8 cellular contexts compared by ENCODE assay signal in genomic region chr17:17613708-17614114, GRCh38. TPM values are rescaled to one million over a fixed set of nuclear protein-coding genes. Genes with fewer than 3 reads are reported as not detected.
DNase-seq lines count a peak whose midpoint lies in the region; ATAC-seq and TF ChIP-seq lines count a peak whose summit lies in the region.

No MANE protein-coding gene starts in this region.

- dilution Hi-C loops in mammary epithelial cell (cut with HindIII; ENCODE audit: low sequenced_read_pairs): no loop called here

- H3K36me3 ChIP-seq in ACC112 (ENCODE audit: insufficient read depth, low read length): no peaks in the 10 kb centered on the region
- no peaks in the 10 kb centered on the region for H3K36me3 ChIP-seq in mammary epithelial cell (ENCODE audit: insufficient read depth, low read length)

- H3K4me2 ChIP-seq in mammary epithelial cell (ENCODE audit: insufficient read depth, low read depth, low read length): no peak overlapping the region

- no peaks in the 10 kb centered on the region for H3K27me3 ChIP-seq in ACC112 (ENCODE audit: insufficient read depth, low read length)
- no peaks in the 10 kb centered on the region for H3K27me3 ChIP-seq in mammary epithelial cell (ENCODE audit: insufficient read depth, low read length)

- in situ Hi-C loops in mammary epithelial cell (cut with MboI; ENCODE audit: low sequenced_read_pairs in 2 of 2): no loop called here

- no peak overlapping the region for H3K4me3 Mint-ChIP-seq in T-helper 17 cell

- H3K79me2 ChIP-seq in ACC112 (ENCODE audit: control insufficient read depth, insufficient read depth, low read length, unreplicated experiment) (no peaks in the 10 kb centered on the region), mammary epithelial cell (ENCODE audit: insufficient read depth, low read length) (no peaks in the 10 kb centered on the region)

- no peaks in the 10 kb centered on the region for H3K4me1 ChIP-seq in ACC112 (ENCODE audit: control insufficient read depth, insufficient read depth, low read length, unreplicated experiment)
- no peaks in the 10 kb centered on the region for H3K4me1 ChIP-seq in mammary epithelial cell (ENCODE audit: insufficient read depth, low read length)

- no peaks in the 10 kb centered on the region for H4K20me1 ChIP-seq in mammary epithelial cell (ENCODE audit: insufficient read depth, low read length)

- H3K27ac Mint-ChIP-seq in T-helper 17 cell: no peak overlapping the region

- peak; percentile 80 for DNase-seq in NB4 (ENCODE audit: low read depth)
- DNase-seq in T-helper 17 cell: peak in 1 of 3 donors; percentile 20
- peak; percentile 62 for DNase-seq in mammary epithelial cell
- DNase-seq in islet precursor cell: peak; percentile 91
- peak; percentile 21 for DNase-seq in stimulated activated CD4-positive, alpha-beta T cell treated with anti-CD3 and anti-CD28 coated beads, Interleukin-2, amount 100 ng/mL, for 4 hours (ENCODE audit: low read depth)

- CTCF ChIA-PET in mammary epithelial cell (lab: Charles Lee; ENCODE audit: low non-redundant PET): interaction anchor here (0.6 to 1.0 kb wide), 5 partner anchors 25 to 746 kb away, joined by 3 to 20 read pairs (median 4); partner anchors contain the start of gene RASD1

- no peaks in the 10 kb centered on the region for H3K4me1 Mint-ChIP-seq in T-helper 17 cell

- H3K27ac ChIP-seq in ACC112 (ENCODE audit: low read depth, low read length) (no peak overlapping the region), mammary epithelial cell (ENCODE audit: insufficient read depth, low read depth, low read length) (no peak overlapping the region)

- WGBS in mammary epithelial cell (ENCODE audit: low coverage, missing lambda C conversion rate): 0% methylated on average over 2 of the region's 3 CpGs

- H3K9ac ChIP-seq in mammary epithelial cell (ENCODE audit: insufficient read depth, low read length): no peak overlapping the region

- no peaks in the 10 kb centered on the region for H3K9me3 ChIP-seq in T-helper 17 cell (ENCODE audit: control insufficient read depth, low read length, poor library complexity, severe bottlenecking)
- H3K9me3 ChIP-seq in mammary epithelial cell (replicated peaks; ENCODE audit: insufficient read depth, low read length): no peaks in the 10 kb centered on the region

- intact Hi-C loops in mammary epithelial cell (cut with micrococcal nuclease): loop anchor here (1.0 kb wide), 3 partner anchors 22 to 257 kb away; partner anchors contain the start of gene PEMT

- H3K27me3 Mint-ChIP-seq in T-helper 17 cell: no peaks in the 10 kb centered on the region

- TF ChIP-seq CTCF in GM12873 (IDR thresholded peaks at IDR 0.05; ENCODE audit: insufficient read depth, low read depth, low read length, missing control alignments) (peak; percentile 84), NB4 (IDR thresholded peaks at IDR 0.05; ENCODE audit: low read depth, low read length) (peak; percentile 92), mammary epithelial cell (conservative IDR thresholded peaks at IDR 0.05 in 1 of 2, IDR thresholded peaks at IDR 0.05 in 1 of 2; ENCODE audit: extremely low read depth in 1 of 2, insufficient read depth in 1 of 2, low read depth in 1 of 2, low read length in 2 of 2) (peak; percentile 78 to 90)

- no peak overlapping the region for H3K4me3 ChIP-seq in ACC112 (ENCODE audit: low read depth, low read length)
- H3K4me3 ChIP-seq in NB4 (ENCODE audit: low read depth, low read length): no peak overlapping the region
- no peak overlapping the region for H3K4me3 ChIP-seq in mammary epithelial cell (replicated peaks in 1 of 3; ENCODE audit: insufficient read depth in 1 of 3, low read depth in 2 of 3, low read length in 3 of 3)

- TF ChIP-seq POLR2A in NB4 (IDR thresholded peaks at IDR 0.05; ENCODE audit: extremely low read depth, insufficient read length): no peak

- no peaks in the 10 kb centered on the region for H3K36me3 Mint-ChIP-seq in T-helper 17 cell (ENCODE audit: low read depth)

- ATAC-seq in T-helper 17 cell: peak; percentile 92
- ATAC-seq in HG02571 (IDR thresholded peaks at IDR 0.05; ENCODE audit: unreplicated experiment): no peak

- BruUV-seq in mammary epithelial cell (replicated peaks; lab: Mats Ljungman, UMichigan): no TSS peak

- peak overlapping the region; percentile 77 for H2AFZ ChIP-seq in ACC112 (ENCODE audit: low read length, unreplicated experiment)
- H2AFZ ChIP-seq in mammary epithelial cell (ENCODE audit: low read depth, low read length): peak overlapping the region; percentile 52

RNA-seq across cellular contexts. Expression of gene PEMT, which starts 22.2 kb away (rescaled TPM):
- total RNA-seq in T-helper 17 cell (10 to 100 TPM; 13.8 to 14.8 TPM), mammary epithelial cell (10 to 100 TPM; 31.0 to 34.5 TPM)
- 35.9 TPM for polyA plus RNA-seq in mammary epithelial cell
- polyA minus RNA-seq in mammary epithelial cell: 11.5 TPM
